19 cellular contexts compared by ENCODE assay signal in genomic region chr17:37399404-37399803, GRCh38. TPM values are rescaled to one million over a fixed set of nuclear protein-coding genes. Genes with fewer than 3 reads are reported as not detected.
DNase-seq lines count a peak whose midpoint lies in the region; ATAC-seq, FAIRE-seq and TF ChIP-seq lines count a peak whose summit lies in the region.
"Had no signal": no experiment of that assay in that cellular context is flagged by ENCODE, and none has a peak within 500 bp of the region (broad histone marks: within the 10 kb centered on the region; RNA-seq: fewer than 3 reads in every experiment).

No MANE protein-coding gene starts in this region.

- BruUV-seq in HCT116 (replicated peaks; lab: Mats Ljungman, UMichigan) = no TSS peak
- no TSS peak for BruUV-seq in PC-9 (replicated peaks; lab: Mats Ljungman, UMichigan)
- BruUV-seq in mammary epithelial cell (replicated peaks; lab: Mats Ljungman, UMichigan) = no TSS peak

- H3K27me3 ChIP-seq in HCT116 (ENCODE audit: insufficient read depth, low read length) = no peaks in the 10 kb centered on the region
- no peaks in the 10 kb centered on the region for H3K27me3 ChIP-seq in PC-9 (ENCODE audit: insufficient read depth, low read depth)
- H3K27me3 ChIP-seq in mammary epithelial cell (ENCODE audit: insufficient read depth, low read length) = no peaks in the 10 kb centered on the region
- H3K27me3 ChIP-seq in keratinocyte (ENCODE audit: control insufficient read depth, extremely low read depth, insufficient read depth, low read length) = no peaks in the 10 kb centered on the region
- H3K27me3 ChIP-seq: BE2C had no signal

- no peaks in the 10 kb centered on the region for H4K20me1 ChIP-seq in HCT116 (ENCODE audit: insufficient read depth)
- H4K20me1 ChIP-seq in PC-9 (ENCODE audit: insufficient read depth) = no peaks in the 10 kb centered on the region
- H4K20me1 ChIP-seq in mammary epithelial cell (ENCODE audit: insufficient read depth, low read length) = no peaks in the 10 kb centered on the region
- H4K20me1 ChIP-seq in keratinocyte (ENCODE audit: control insufficient read depth, extremely low read depth, insufficient read depth, low read length) = no peaks in the 10 kb centered on the region

- H3K4me2 ChIP-seq in HCT116 (ENCODE audit: low read length) (peak overlapping the region; percentile 13; the same call in 1 of the 2 replicates), PC-9 (peak overlapping the region; percentile 14; the same call in 1 of the 2 replicates), mammary epithelial cell (ENCODE audit: insufficient read depth, low read depth, low read length) (no peak overlapping the region), keratinocyte (ENCODE audit: control insufficient read depth, extremely low read depth, insufficient read depth, low read depth, low read length) (peak overlapping the region; percentile 2)
- H3K4me2 ChIP-seq: KMS-11 had no signal

- TF ChIP-seq CTCF in HCT116 (IDR thresholded peaks at IDR 0.05 in 2 of 3, conservative IDR thresholded peaks at IDR 0.05 in 1 of 3; ENCODE audit: borderline replicate concordance in 1 of 3, insufficient read depth in 1 of 3, low read depth in 2 of 3, low read length in 2 of 3) (no peak), PC-9 (conservative IDR thresholded peaks at IDR 0.05) (no peak), mammary epithelial cell (conservative IDR thresholded peaks at IDR 0.05 in 1 of 2, IDR thresholded peaks at IDR 0.05 in 1 of 2; ENCODE audit: extremely low read depth in 1 of 2, insufficient read depth in 1 of 2, low read depth in 1 of 2, low read length in 2 of 2) (no peak), keratinocyte (optimal IDR thresholded peaks at IDR 0.05 in 1 of 3, IDR thresholded peaks at IDR 0.05 in 1 of 3, conservative IDR thresholded peaks at IDR 0.05 in 1 of 3; ENCODE audit: extremely low read depth in 1 of 3, insufficient read depth in 2 of 3, low read length in 3 of 3) (no peak)

- TF ChIP-seq RAD21 in HCT116 (IDR thresholded peaks at IDR 0.05; ENCODE audit: low read depth) = no peak

- intact Hi-C loops in HCT116 (cut with micrococcal nuclease) (loop anchor here (5.0 kb wide), 2 partner anchors 42 to 772 kb away; no protein-coding TSS in a partner anchor), PC-9 (cut with micrococcal nuclease; ENCODE audit: unreplicated experiment) (loop anchor here (5.0 kb wide), 1 partner anchor 42 kb away; no protein-coding TSS in a partner anchor), mammary epithelial cell (cut with micrococcal nuclease) (no loop called here)

- peaks cover 28% of the 10 kb centered on the region for H3F3A ChIP-seq in PC-9 (ENCODE audit: insufficient read depth, low read depth)

- H3K27ac ChIP-seq in HCT116 (ENCODE audit: low read depth, low read length) (no peak overlapping the region), PC-9 (peak overlapping the region; percentile 40), mammary epithelial cell (ENCODE audit: insufficient read depth, low read depth, low read length) (no peak overlapping the region), keratinocyte (ENCODE audit: control insufficient read depth, insufficient read depth, low read length) (no peak overlapping the region)
- H3K27ac ChIP-seq: KMS-11 had no signal

- H3K79me2 ChIP-seq in HCT116 (ENCODE audit: insufficient read depth, low read length) (no peaks in the 10 kb centered on the region), PC-9 (ENCODE audit: low read depth) (peaks cover 15% of the 10 kb centered on the region), mammary epithelial cell (ENCODE audit: insufficient read depth, low read length) (peaks cover 22% of the 10 kb centered on the region), keratinocyte (ENCODE audit: control insufficient read depth, insufficient read depth, low read length) (peaks cover 7% of the 10 kb centered on the region)

- DNase-seq in HCT116 (ENCODE audit: low read depth, low spot score) = no peak
- DNase-seq in PC-9 = peak; percentile 53 to 92
- DNase-seq in mammary epithelial cell = peak; percentile 48
- DNase-seq in keratinocyte (ENCODE audit: low read depth, low spot score) = peak; percentile 28
- no peak for DNase-seq in activated CD8-positive, alpha-beta memory T cell treated with anti-CD3 and anti-CD28 coated beads, Interleukin-2, amount 50 U/mL, for 4 hours
- no peak for DNase-seq in OCI-M2 (lab: John Stamatoyannopoulos, UW; ENCODE audit: unreplicated experiment)
- DNase-seq in anterior cingulate cortex (lab: John Stamatoyannopoulos, UW) = no peak
- DNase-seq in KG1 (lab: John Stamatoyannopoulos, UW) = no peak
- DNase-seq: BE2C; CD4-positive, alpha-beta memory T cell; H7; NCI-H1105 treated with DMSO at 0.1 percent for 48 hours; NCI-H187 treated with DMSO at 0.1 percent for 48 hours; NCI-H510A; RPMI8226; T-cell had no signal

- RAD21 ChIA-PET in HCT116 (lab: Charles Lee; ENCODE audit: low non-redundant PET in 1 of 2, low total read pairs in 2 of 2, uncharacterized antibody in 2 of 2, unreplicated experiment in 2 of 2) = no interaction called here

- H3K36me3 ChIP-seq in HCT116 (ENCODE audit: control insufficient read depth in 1 of 2, insufficient read depth in 2 of 2, low read length in 2 of 2) (no peaks in the 10 kb centered on the region), PC-9 (ENCODE audit: low read depth) (no peaks in the 10 kb centered on the region), mammary epithelial cell (ENCODE audit: insufficient read depth, low read length) (no peaks in the 10 kb centered on the region), keratinocyte (ENCODE audit: control insufficient read depth in 2 of 2, extremely low read depth in 1 of 2, insufficient read depth in 2 of 2, low read length in 2 of 2) (no peaks in the 10 kb centered on the region)
- H3K36me3 ChIP-seq: BE2C had no signal

- H3K4me3 ChIP-seq in HCT116 (replicated peaks in 1 of 2; ENCODE audit: low read depth in 1 of 2, low read length in 2 of 2) (no peak overlapping the region), PC-9 (no peak overlapping the region), mammary epithelial cell (replicated peaks in 1 of 3; ENCODE audit: insufficient read depth in 1 of 3, low read depth in 2 of 3, low read length in 3 of 3) (no peak overlapping the region), keratinocyte (ENCODE audit: control insufficient read depth in 2 of 3, extremely low read depth in 1 of 3, insufficient read depth in 2 of 3, low read depth in 1 of 3, low read length in 3 of 3) (no peak overlapping the region)

- H3K9ac ChIP-seq in HCT116 (ENCODE audit: low read length) (no peak overlapping the region), mammary epithelial cell (ENCODE audit: insufficient read depth, low read length) (no peak overlapping the region), keratinocyte (ENCODE audit: control insufficient read depth, extremely low read depth, insufficient read depth, low read length) (no peak overlapping the region)
- H3K9ac ChIP-seq: KMS-11 had no signal

- H3K9me3 ChIP-seq in HCT116 (ENCODE audit: control insufficient read depth in 1 of 2, insufficient read depth in 1 of 2, low read depth in 1 of 2, low read length in 2 of 2) = no peaks in the 10 kb centered on the region
- no peaks in the 10 kb centered on the region for H3K9me3 ChIP-seq in PC-9 (ENCODE audit: insufficient read depth, low read depth)
- no peaks in the 10 kb centered on the region for H3K9me3 ChIP-seq in mammary epithelial cell (replicated peaks; ENCODE audit: insufficient read depth, low read length)
- no peaks in the 10 kb centered on the region for H3K9me3 ChIP-seq in keratinocyte (ENCODE audit: control insufficient read depth, low read depth, low read length)
- H3K9me3 ChIP-seq: BE2C had no signal

- peaks cover 6 to 18% of the 10 kb centered on the region in 2 experiments for H3K4me1 ChIP-seq in HCT116 (ENCODE audit: control insufficient read depth in 1 of 2, insufficient read depth in 2 of 2, low read length in 2 of 2)
- H3K4me1 ChIP-seq in PC-9 (replicated peaks; ENCODE audit: insufficient read depth) = peaks cover 32% of the 10 kb centered on the region
- peaks cover 14% of the 10 kb centered on the region for H3K4me1 ChIP-seq in mammary epithelial cell (ENCODE audit: insufficient read depth, low read length)
- H3K4me1 ChIP-seq in keratinocyte (ENCODE audit: control insufficient read depth, extremely low read depth, insufficient read depth, low read length) = peaks cover 11% of the 10 kb centered on the region
- H3K4me1 ChIP-seq: BE2C had no signal

- no peaks in the 10 kb centered on the region for H3K9me2 ChIP-seq in HCT116 (ENCODE audit: insufficient read depth)
- H3K9me2 ChIP-seq in PC-9 (ENCODE audit: insufficient read depth) = no peaks in the 10 kb centered on the region

- in situ Hi-C loops in mammary epithelial cell (cut with MboI; ENCODE audit: low sequenced_read_pairs in 2 of 2) = loop anchor here in 1 of 2 donors (25.0 kb wide), 1 partner anchor 113 kb away; no protein-coding TSS in a partner anchor

- no peak for FAIRE-seq in keratinocyte (lab: Jason Lieb, UNC)

- H2AFZ ChIP-seq in HCT116 (ENCODE audit: low read depth, low read length, poor library complexity, severe bottlenecking) (no peak overlapping the region), PC-9 (no peak overlapping the region), mammary epithelial cell (ENCODE audit: low read depth, low read length) (no peak overlapping the region), keratinocyte (ENCODE audit: control insufficient read depth, low read length) (no peak overlapping the region)

- 44% methylated on average over 4 of the region's 4 CpGs for WGBS in mammary epithelial cell (ENCODE audit: low coverage, missing lambda C conversion rate)

- CTCF ChIA-PET in HCT116 (lab: Charles Lee) (interaction anchor here (2.6 kb wide), 1 partner anchor 26 kb away, joined by 19 read pairs; no protein-coding TSS in a partner anchor), PC-9 (lab: Charles Lee) (no interaction called here), mammary epithelial cell (lab: Charles Lee; ENCODE audit: low non-redundant PET) (no interaction called here)

- no peak for TF ChIP-seq POLR2A in HCT116 (IDR thresholded peaks at IDR 0.05; ENCODE audit: borderline replicate concordance, extremely low read depth, insufficient read depth, insufficient read length)

- dilution Hi-C loops in mammary epithelial cell (cut with HindIII; ENCODE audit: low sequenced_read_pairs) = no loop called here
- dilution Hi-C loops in keratinocyte (cut with MboI; ENCODE audit: extremely low pct_ligation_motif_present, low sequenced_read_pairs) = no loop called here

- 0 out of 2 replicates have a peak, but pooled peaks have one; percentile 35 for ATAC-seq in HCT116
- ATAC-seq: T-cell had no signal

- H3K9me1 ChIP-seq in keratinocyte (ENCODE audit: control insufficient read depth, extremely low read depth, insufficient read depth, low read length) = no peaks in the 10 kb centered on the region

- POLR2A ChIA-PET in HCT116 (lab: Charles Lee) = no interaction called here
- POLR2A ChIA-PET in PC-9 (lab: Charles Lee; ENCODE audit: unreplicated experiment) = no interaction called here

RNA-seq across cellular contexts. Expression of gene ACACA, which starts 7.2 kb away (rescaled TPM):
- total RNA-seq in HCT116 (2021; ENCODE audit: unreplicated experiment) (161 TPM), PC-9 (2021) (125 and 185 TPM in 2 replicates), mammary epithelial cell (100 to 1,000 TPM in 1 of 2 donors, 10 to 100 TPM in 1; 74.3 to 121 TPM)
- polyA plus RNA-seq in HCT116 (2012) = 61.0 and 69.6 TPM in 2 replicates
- polyA plus RNA-seq in mammary epithelial cell (54.9 TPM), keratinocyte (66.7 to 85.8 TPM (median 82.2 TPM) in 3 replicates)
- polyA minus RNA-seq in mammary epithelial cell (338 TPM), keratinocyte (229 to 338 TPM (median 299 TPM) in 3 replicates)
- polyA plus RNA-seq in keratinocyte (2011; ENCODE audit: low read depth) = 45.5 TPM
- 44.9 and 65.8 TPM in 2 replicates for polyA plus RNA-seq in keratinocyte (2011; cell fraction: cytosol; rRNA removed)
- 152 and 190 TPM in 2 replicates for polyA plus RNA-seq in keratinocyte (2011; cell fraction: nucleus; rRNA removed)
- 33.7 and 67.2 TPM in 2 replicates for polyA plus RNA-seq in keratinocyte (2012; ENCODE audit: low replicate concordance)
- 97.5 TPM for polyA minus RNA-seq in keratinocyte (2011; cell fraction: cytosol; rRNA and poly(A)+ RNA removed)
- polyA minus RNA-seq in keratinocyte (2011; cell fraction: nucleus; rRNA and poly(A)+ RNA removed) = 414 and 609 TPM in 2 replicates

RNA-seq across cellular contexts. Expression of gene TADA2A, which starts 7.3 kb away (rescaled TPM):
- 24.6 TPM for total RNA-seq in HCT116 (2021; ENCODE audit: unreplicated experiment)
- polyA plus RNA-seq in HCT116 (2012) = 12.0 and 16.6 TPM in 2 replicates
- 24.6 and 25.2 TPM in 2 replicates for total RNA-seq in PC-9 (2021)
- total RNA-seq in mammary epithelial cell = 10 to 100 TPM; 10.3 to 19.1 TPM
- polyA plus RNA-seq in mammary epithelial cell = 10.3 TPM
- 37.5 TPM for polyA minus RNA-seq in mammary epithelial cell
- 9.1 to 13.8 TPM (median 11.8 TPM) in 3 replicates for polyA plus RNA-seq in keratinocyte
- 24.4 TPM for polyA plus RNA-seq in keratinocyte (2011; ENCODE audit: low read depth)
- 7.1 and 11.1 TPM in 2 replicates for polyA plus RNA-seq in keratinocyte (2011; cell fraction: cytosol; rRNA removed)
- polyA plus RNA-seq in keratinocyte (2011; cell fraction: nucleus; rRNA removed) = 16.3 and 17.9 TPM in 2 replicates
- 6.9 and 8.0 TPM in 2 replicates for polyA plus RNA-seq in keratinocyte (2012; ENCODE audit: low replicate concordance)
- polyA minus RNA-seq in keratinocyte = 17.6 to 25.3 TPM (median 22.7 TPM) in 3 replicates
- 7.7 TPM for polyA minus RNA-seq in keratinocyte (2011; cell fraction: cytosol; rRNA and poly(A)+ RNA removed)
- 7.6 and 16.7 TPM in 2 replicates for polyA minus RNA-seq in keratinocyte (2011; cell fraction: nucleus; rRNA and poly(A)+ RNA removed)

RNA-seq across cellular contexts. Expression of gene C17orf78, which starts 23.6 kb away (rescaled TPM):
- total RNA-seq in HCT116 (2021; ENCODE audit: unreplicated experiment) (not detected), PC-9 (2021) (not detected in 2 replicates), mammary epithelial cell (not detected)
- polyA plus RNA-seq in HCT116 (2012) = 0.04 TPM in 1 of 2 replicates, not detected in the other
- polyA plus RNA-seq in mammary epithelial cell (not detected), keratinocyte (not detected in 3 replicates)
- polyA minus RNA-seq in mammary epithelial cell (not detected), keratinocyte (not detected in 3 replicates)
- not detected for polyA plus RNA-seq in keratinocyte (2011; ENCODE audit: low read depth)
- polyA plus RNA-seq in keratinocyte (2011; cell fraction: cytosol; rRNA removed) = not detected in 2 replicates
- polyA plus RNA-seq in keratinocyte (2011; cell fraction: nucleus; rRNA removed) = not detected in 2 replicates
- not detected in 2 replicates for polyA plus RNA-seq in keratinocyte (2012; ENCODE audit: low replicate concordance)
- not detected for polyA minus RNA-seq in keratinocyte (2011; cell fraction: cytosol; rRNA and poly(A)+ RNA removed)
- polyA minus RNA-seq in keratinocyte (2011; cell fraction: nucleus; rRNA and poly(A)+ RNA removed) = not detected in 2 replicates
- total RNA-seq: CD4-positive, alpha-beta memory T cell; H7; SK-MEL-5; T-cell had no signal
- polyA plus RNA-seq: AG04450; CD4-positive, alpha-beta memory T cell had no signal

Comparison
In these comparisons a context has a peak if more than half of its experiments do, and no peak if none do; other contexts are left out.
1. DNase-seq: peak in PC-9 (2 of 2), mammary epithelial cell (single experiment) and keratinocyte (single experiment); none in HCT116 (single experiment), activated CD8-positive, alpha-beta memory T cell treated with anti-CD3 and anti-CD28 coated beads, Interleukin-2, amount 50 U/mL, for 4 hours (single experiment), OCI-M2 (single experiment), anterior cingulate cortex (0 of 58) and KG1 (single experiment).